19 cellular contexts compared by ENCODE assay signal in the genomic region with DNA sequence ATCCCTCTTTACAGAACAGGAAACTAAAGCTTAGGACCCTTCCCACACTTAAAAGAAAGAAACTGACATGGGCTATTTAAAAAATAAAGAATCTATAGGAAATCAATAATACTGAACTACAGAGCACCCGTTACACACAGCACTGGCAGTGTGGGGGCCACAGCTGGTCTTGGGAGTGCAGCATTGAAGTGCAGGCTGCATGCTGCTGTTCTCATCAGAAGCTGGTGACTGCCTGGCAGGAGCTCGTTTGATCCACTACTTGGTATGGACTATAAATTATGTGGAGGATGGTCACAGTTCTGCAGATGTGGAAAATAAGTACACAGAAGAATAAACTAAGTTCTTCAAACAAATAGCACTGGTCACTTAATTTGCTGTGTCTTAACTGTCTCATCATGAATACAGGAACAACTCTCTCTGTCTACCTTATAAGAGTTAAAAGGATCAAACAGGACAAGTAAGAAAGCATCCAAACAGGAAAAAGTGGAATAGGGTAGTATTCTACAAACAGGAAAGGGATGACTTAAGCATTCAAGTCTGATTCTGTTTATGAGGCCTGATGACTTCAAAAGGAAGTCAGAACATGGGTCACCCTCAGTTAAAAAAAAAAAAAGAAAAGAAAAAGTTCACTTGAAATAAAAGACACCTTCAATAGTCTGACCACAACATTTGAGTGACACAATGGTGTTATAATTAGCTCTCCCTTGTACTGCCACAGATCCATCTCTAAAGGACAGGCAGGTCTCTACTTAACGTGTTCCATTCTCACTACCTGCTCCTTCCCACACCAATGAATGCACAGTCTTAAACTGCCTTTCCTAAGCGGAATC. TPM values are rescaled to one million over a fixed set of nuclear protein-coding genes. Genes with fewer than 3 reads are reported as not detected.
DNase-seq lines count a peak whose midpoint lies in the region; ATAC-seq, FAIRE-seq and TF ChIP-seq lines count a peak whose summit lies in the region.
"Had no signal": no experiment of that assay in that cellular context is flagged by ENCODE, and none has a peak within 500 bp of the region (broad histone marks: within the 10 kb centered on the region; RNA-seq: fewer than 3 reads in every experiment).

No MANE protein-coding gene starts in this region.

- no peak overlapping the region for H3K4me3 ChIP-seq in IMR-90 (ENCODE audit: insufficient read depth, low read depth, low read length)
- no peak overlapping the region for H3K4me3 ChIP-seq in endothelial cell of umbilical vein (replicated peaks in 1 of 3; ENCODE audit: insufficient read depth in 1 of 3, low read depth in 1 of 3, low read length in 3 of 3)
- H3K4me3 ChIP-seq in transverse colon, result no peak overlapping the region
- H3K4me3 ChIP-seq in mucosa of descending colon, result no peak overlapping the region
- H3K4me3 ChIP-seq: hepatocyte had no signal

- H3K27me3 ChIP-seq in IMR-90 (ENCODE audit: control insufficient read depth, insufficient read depth, low read length) (no peaks in the 10 kb centered on the region), endothelial cell of umbilical vein (ENCODE audit: control insufficient read depth in 2 of 2, insufficient read depth in 2 of 2, low read length in 2 of 2) (no peaks in the 10 kb centered on the region), transverse colon (no peaks in the 10 kb centered on the region)
- H3K27me3 ChIP-seq: hepatocyte had no signal

- H3K9me3 ChIP-seq in IMR-90 (ENCODE audit: control insufficient read depth, insufficient read depth, low read length) (no peaks in the 10 kb centered on the region), endothelial cell of umbilical vein (replicated peaks; ENCODE audit: control insufficient read depth, insufficient read depth, low read length) (no peaks in the 10 kb centered on the region), transverse colon (no peaks in the 10 kb centered on the region), mucosa of descending colon (no peaks in the 10 kb centered on the region)

- H2BK20ac ChIP-seq in IMR-90 (ENCODE audit: low read depth, low read length), result no peak overlapping the region

- no peak overlapping the region for H4K8ac ChIP-seq in IMR-90 (ENCODE audit: low read depth in 2 of 2, low read length in 2 of 2)

- peak overlapping the region; percentile 6; the same call in 1 of the 2 replicates for H2AK5ac ChIP-seq in IMR-90 (ENCODE audit: low read depth, low read length)

- H4K5ac ChIP-seq in IMR-90 (ENCODE audit: low read depth, low read length), result no peak overlapping the region

- no peak overlapping the region for H2BK120ac ChIP-seq in IMR-90 (ENCODE audit: low read depth, low read length)

- H3K36me3 ChIP-seq in IMR-90 (ENCODE audit: control insufficient read depth, insufficient read depth, low read length) (no peaks in the 10 kb centered on the region), endothelial cell of umbilical vein (ENCODE audit: control insufficient read depth in 2 of 2, extremely low read depth in 1 of 2, insufficient read depth in 2 of 2, low read length in 2 of 2) (no peaks in the 10 kb centered on the region), transverse colon (no peaks in the 10 kb centered on the region), mucosa of descending colon (ENCODE audit: low read depth) (no peaks in the 10 kb centered on the region)

- H4K20me1 ChIP-seq in IMR-90 (ENCODE audit: insufficient read depth, low read length) (no peaks in the 10 kb centered on the region), endothelial cell of umbilical vein (replicated peaks; ENCODE audit: control insufficient read depth, extremely low read depth, insufficient read depth, low read length) (no peaks in the 10 kb centered on the region)

- H3K9me1 ChIP-seq in IMR-90 (ENCODE audit: insufficient read depth, low read length) (peaks cover 15% of the 10 kb centered on the region; the same call in 1 of the 2 replicates), endothelial cell of umbilical vein (replicated peaks; ENCODE audit: control insufficient read depth, extremely low read depth, insufficient read depth, low read length) (no peaks in the 10 kb centered on the region)

- peaks cover 100% of the 10 kb centered on the region for H3K79me2 ChIP-seq in endothelial cell of umbilical vein (ENCODE audit: control insufficient read depth, insufficient read depth, low read length)

- H3K14ac ChIP-seq in IMR-90 (replicated peaks; ENCODE audit: low read depth, low read length), result no peak overlapping the region

- TF ChIP-seq POLR2A in IMR-90 (IDR thresholded peaks at IDR 0.05; ENCODE audit: low read depth, low read length) (no peak), endothelial cell of umbilical vein (IDR thresholded peaks at IDR 0.05; ENCODE audit: low read depth, low read length) (peak; percentile 61), transverse colon (IDR thresholded peaks at IDR 0.05) (no peak)

- DNase-seq in Ammon's horn (ENCODE audit: low spot score) (peak; percentile 54), IMR-90 (no peak), endothelial cell of umbilical vein (ENCODE audit: low read depth, low spot score) (peak; percentile 79), neural crest cell (ENCODE audit: low read depth, low spot score) (no peak), transverse colon (no peak), NCI-H128 (lab: John Stamatoyannopoulos, UW; ENCODE audit: unreplicated experiment) (no peak), mucosa of descending colon (no peak)
- DNase-seq: activated gamma-delta T cell treated with Interleukin-2 at 50 U/mL for 16 hours; DMS53; islet precursor cell; mesendoderm; natural killer cell; NCI-H1092 treated with DMSO at 0.1 percent for 48 hours; NCI-H510A; stimulated activated CD4-positive, alpha-beta T cell treated with anti-CD3 and anti-CD28 coated beads, Interleukin-4, amount 100 ng/mL, for 24 hours had no signal

- H3K4me1 Mint-ChIP-seq in neural crest cell, result peaks cover 47% of the 10 kb centered on the region
- H3K4me1 Mint-ChIP-seq: natural killer cell had no signal

- no peak for TF ChIP-seq RAD21 in IMR-90 (IDR thresholded peaks at IDR 0.05; ENCODE audit: low read length)

- intact Hi-C loops in IMR-90 (cut with micrococcal nuclease) (no loop called here), endothelial cell of umbilical vein (cut with micrococcal nuclease) (no loop called here), transverse colon (cut with DNase I; ENCODE audit: low total_unique reads) (no loop called here), mucosa of descending colon (cut with DNase I, micrococcal nuclease) (no loop called here)

- in situ Hi-C loops in IMR-90 (cut with MboI; ENCODE audit: low sequenced_read_pairs), result no loop called here
- in situ Hi-C loops in transverse colon (cut with MboI; ENCODE audit: low pct_ligation_motif_present in 1 of 4, low pct_unique_long_range_greater_than_20kb in 1 of 4, low sequenced_read_pairs in 3 of 4), result no loop called here

- FAIRE-seq in endothelial cell of umbilical vein (lab: Jason Lieb, UNC), result peak; percentile 79

- H4K91ac ChIP-seq in IMR-90 (ENCODE audit: insufficient read depth, low read depth, low read length), result no peak overlapping the region

- POLR2A ChIA-PET in IMR-90 (lab: Charles Lee; ENCODE audit: unreplicated experiment), result interaction anchor here (0.6 kb wide), 1 partner anchor 175 kb away, joined by 3 read pairs; no protein-coding TSS in a partner anchor
- POLR2A ChIA-PET in endothelial cell of umbilical vein (lab: Charles Lee), result interaction anchor here (1.0 kb wide), 1 partner anchor 8 kb away, joined by 4 read pairs; no protein-coding TSS in a partner anchor

- no peaks in the 10 kb centered on the region for H3K27me3 Mint-ChIP-seq in neural crest cell (ENCODE audit: low read depth)

- peaks cover 14 to 29% of the 10 kb centered on the region in 2 experiments for H3K79me1 ChIP-seq in IMR-90 (ENCODE audit: low read depth in 1 of 2, low read length in 2 of 2)

- no peak overlapping the region for H3K27ac ChIP-seq in IMR-90 (ENCODE audit: insufficient read depth, low read length)
- peak overlapping the region; percentile 70 for H3K27ac ChIP-seq in endothelial cell of umbilical vein (ENCODE audit: insufficient read depth, low read depth, low read length)
- H3K27ac ChIP-seq in transverse colon, result no peak overlapping the region
- H3K27ac ChIP-seq: hepatocyte had no signal

- BruUV-seq in IMR-90 (replicated peaks; lab: Mats Ljungman, UMichigan) (no TSS peak), endothelial cell of umbilical vein (replicated peaks; lab: Mats Ljungman, UMichigan) (TSS peak; percentile 68)

- H3K4me1 ChIP-seq in IMR-90 (ENCODE audit: control insufficient read depth, insufficient read depth, low read length), result peaks cover 2% of the 10 kb centered on the region; the same call in 1 of the 2 replicates
- peaks cover 76% of the 10 kb centered on the region for H3K4me1 ChIP-seq in endothelial cell of umbilical vein (ENCODE audit: control insufficient read depth, extremely low read depth, insufficient read depth, low read length)
- peaks cover 0 to 7% (median 0%) of the 10 kb centered on the region in 4 donors for H3K4me1 ChIP-seq in transverse colon
- no peaks in the 10 kb centered on the region for H3K4me1 ChIP-seq in mucosa of descending colon (ENCODE audit: low read depth)

- no peaks in the 10 kb centered on the region for H3K36me3 Mint-ChIP-seq in neural crest cell (ENCODE audit: low read depth)
- H3K36me3 Mint-ChIP-seq: natural killer cell had no signal

- no peak overlapping the region for H3K4me3 Mint-ChIP-seq in neural crest cell
- H3K4me3 Mint-ChIP-seq: natural killer cell; T-helper 1 cell treated with Interleukin-12 subunit alpha and Interleukin-12 subunit beta and Interleukin-4 antibody, amounts not matched to agents 30 μg/mL and 1 μg/mL, for 36 hours had no signal

- H3K23ac ChIP-seq in IMR-90 (ENCODE audit: low read depth, low read length), result no peak overlapping the region

- ATAC-seq in IMR-90 (ENCODE audit: low read depth) (peak; percentile 40), GM19452 (IDR thresholded peaks at IDR 0.05; ENCODE audit: unreplicated experiment) (no peak), mucosa of descending colon (no peak)
- ATAC-seq: natural killer cell had no signal

- TF ChIP-seq CTCF in IMR-90 (conservative IDR thresholded peaks at IDR 0.05; ENCODE audit: low read depth, low read length), result no peak
- no peak for TF ChIP-seq CTCF in endothelial cell of umbilical vein (IDR thresholded peaks at IDR 0.05; ENCODE audit: extremely low read depth in 1 of 2, insufficient read depth in 1 of 2, low read depth in 1 of 2, low read length in 2 of 2)
- no peak for TF ChIP-seq CTCF in neural crest cell (conservative IDR thresholded peaks at IDR 0.05)
- TF ChIP-seq CTCF in transverse colon (IDR thresholded peaks at IDR 0.05), result no peak
- no peak for TF ChIP-seq CTCF in mucosa of descending colon (IDR thresholded peaks at IDR 0.05)

- no peak overlapping the region for H2AK9ac ChIP-seq in IMR-90 (replicated peaks; ENCODE audit: low read depth, low read length, poor library complexity)

- no peak overlapping the region for H2BK5ac ChIP-seq in IMR-90 (ENCODE audit: low read depth, low read length, poor library complexity, severe bottlenecking)

- H3K9me3 Mint-ChIP-seq in neural crest cell, result no peaks in the 10 kb centered on the region
- H3K9me3 Mint-ChIP-seq: natural killer cell; T-helper 1 cell treated with Interleukin-12 subunit alpha and Interleukin-12 subunit beta and Interleukin-4 antibody, amounts not matched to agents 30 μg/mL and 1 μg/mL, for 36 hours had no signal

- H3K4ac ChIP-seq in IMR-90 (ENCODE audit: low read depth, low read length), result no peak overlapping the region

- H3K18ac ChIP-seq in IMR-90 (ENCODE audit: low read depth, low read length), result no peak overlapping the region

- no peak overlapping the region for H3K4me2 ChIP-seq in IMR-90 (ENCODE audit: low read depth, low read length)
- peak overlapping the region; percentile 19 for H3K4me2 ChIP-seq in endothelial cell of umbilical vein (ENCODE audit: insufficient read depth, low read length)
- H3K4me2 ChIP-seq: hepatocyte had no signal

- 57% methylated on average over 1 of the region's 4 CpGs; no CpG with 5 or more reads in 1 of the 2 experiments for WGBS in IMR-90 (ENCODE audit: extremely low coverage in 2 of 2, insufficient read length in 1 of 2), 2 experiments
- WGBS in transverse colon (ENCODE audit: low coverage in 1 of 2), 2 donors, result 65 to 85% methylated on average over 2 to 4 of the region's 4 CpGs

- CTCF ChIA-PET in IMR-90 (lab: Yijun Ruan, JAX), result no interaction called here
- CTCF ChIA-PET in endothelial cell of umbilical vein (lab: Charles Lee), result interaction anchor here (0.7 to 1.8 kb wide), 2 partner anchors 15 to 17 kb away, joined by 3 to 5 read pairs; no protein-coding TSS in a partner anchor

- no peak for TF ChIP-seq EP300 in transverse colon (IDR thresholded peaks at IDR 0.05; ENCODE audit: low read depth)

- peak overlapping the region; percentile 30 for H3K27ac Mint-ChIP-seq in neural crest cell (ENCODE audit: unreplicated experiment)
- H3K27ac Mint-ChIP-seq: natural killer cell; progenitor cell of endocrine pancreas; T-helper 1 cell treated with Interleukin-12 subunit alpha and Interleukin-12 subunit beta and Interleukin-4 antibody, amounts not matched to agents 30 μg/mL and 1 μg/mL, for 36 hours had no signal

- no peak overlapping the region for H2BK15ac ChIP-seq in IMR-90 (ENCODE audit: low read depth, low read length)

- H3K56ac ChIP-seq in IMR-90 (ENCODE audit: extremely low read depth, insufficient read depth, low read length), result no peak overlapping the region

- H2AFZ ChIP-seq in IMR-90 (replicated peaks; ENCODE audit: low read length, poor library complexity) (no peak overlapping the region), endothelial cell of umbilical vein (ENCODE audit: low read depth, low read length) (no peak overlapping the region)
- H2AFZ ChIP-seq: hepatocyte had no signal

- dilution Hi-C loops in IMR-90 (cut with HindIII; ENCODE audit: low sequenced_read_pairs, unreplicated experiment) (no loop called here), endothelial cell of umbilical vein (cut with MboI; ENCODE audit: extremely low pct_ligation_motif_present, low sequenced_read_pairs) (no loop called here)

- H3K9ac ChIP-seq in IMR-90 (ENCODE audit: low read depth, low read length) (no peak overlapping the region), endothelial cell of umbilical vein (replicated peaks; ENCODE audit: extremely low read depth, insufficient read depth, low read length) (peak overlapping the region; percentile 16)

RNA-seq across cellular contexts. Expression of a gene that starts 21.0 kb away (rescaled TPM):
- 12.2 and 14.2 TPM in 2 replicates for total RNA-seq in IMR-90 (2012; rRNA removed)
- polyA plus RNA-seq in IMR-90 (2012; rRNA removed), result 4.2 and 4.4 TPM in 2 replicates
- polyA plus RNA-seq in IMR-90 (2012; cell fraction: cytosol; rRNA removed), result 1.8 and 2.3 TPM in 2 replicates
- polyA plus RNA-seq in IMR-90 (2012; cell fraction: nucleus; rRNA removed; ENCODE audit: low replicate concordance), result 7.2 and 10.9 TPM in 2 replicates
- 164 TPM in 2 replicates for total RNA-seq in endothelial cell of umbilical vein
- 37.5 and 47.4 TPM in 2 replicates for polyA plus RNA-seq in endothelial cell of umbilical vein
- polyA plus RNA-seq in endothelial cell of umbilical vein (2011; cell fraction: cytosol; rRNA removed), result 37.7 and 38.6 TPM in 2 replicates
- polyA plus RNA-seq in endothelial cell of umbilical vein (2011; cell fraction: nucleus; rRNA removed), result 168 and 178 TPM in 2 replicates
- 69.2 and 79.1 TPM in 2 replicates for polyA plus RNA-seq in endothelial cell of umbilical vein (2012)
- 246 and 289 TPM in 2 replicates for polyA minus RNA-seq in endothelial cell of umbilical vein
- polyA minus RNA-seq in endothelial cell of umbilical vein (2011; cell fraction: cytosol; rRNA and poly(A)+ RNA removed), result 1.7 TPM
- 603 and 865 TPM in 2 replicates for polyA minus RNA-seq in endothelial cell of umbilical vein (2011; cell fraction: nucleus; rRNA and poly(A)+ RNA removed)
- 14.1 and 15.3 TPM in 2 replicates for total RNA-seq in neural crest cell
- total RNA-seq in transverse colon, result 10 to 100 TPM; 12.7 to 28.4 (median 19.5) TPM
- 10 to 100 TPM in 2 of 3 donors, 1 to 10 TPM in 1; 9.2 to 18.4 (median 12.7) TPM for total RNA-seq in mucosa of descending colon

RNA-seq across cellular contexts. Expression of a gene that starts 21.3 kb away (rescaled TPM):
- 21.3 and 45.0 TPM in 2 replicates for total RNA-seq in IMR-90 (2012; rRNA removed)
- 6.0 and 7.3 TPM in 2 replicates for polyA plus RNA-seq in IMR-90 (2012; rRNA removed)
- 2.5 and 3.2 TPM in 2 replicates for polyA plus RNA-seq in IMR-90 (2012; cell fraction: cytosol; rRNA removed)
- polyA plus RNA-seq in IMR-90 (2012; cell fraction: nucleus; rRNA removed; ENCODE audit: low replicate concordance), result 0.51 and 4.0 TPM in 2 replicates
- 19.0 and 22.6 TPM in 2 replicates for total RNA-seq in endothelial cell of umbilical vein
- 4.6 and 7.8 TPM in 2 replicates for polyA plus RNA-seq in endothelial cell of umbilical vein
- 11.9 and 13.0 TPM in 2 replicates for polyA plus RNA-seq in endothelial cell of umbilical vein (2011; cell fraction: cytosol; rRNA removed)
- polyA plus RNA-seq in endothelial cell of umbilical vein (2011; cell fraction: nucleus; rRNA removed), result 6.8 and 7.8 TPM in 2 replicates
- polyA plus RNA-seq in endothelial cell of umbilical vein (2012), result 19.8 and 22.3 TPM in 2 replicates
- polyA minus RNA-seq in endothelial cell of umbilical vein, result 8.4 and 11.6 TPM in 2 replicates
- polyA minus RNA-seq in endothelial cell of umbilical vein (2011; cell fraction: cytosol; rRNA and poly(A)+ RNA removed), result 10.2 TPM
- 15.1 and 21.9 TPM in 2 replicates for polyA minus RNA-seq in endothelial cell of umbilical vein (2011; cell fraction: nucleus; rRNA and poly(A)+ RNA removed)
- 20.2 and 20.9 TPM in 2 replicates for total RNA-seq in neural crest cell
- 10 to 100 TPM in 3 of 4 donors, 1 to 10 TPM in 1; 2.2 to 27.6 (median 24.1) TPM for total RNA-seq in transverse colon
- 10 to 100 TPM; 16.8 to 26.9 (median 22.0) TPM for total RNA-seq in mucosa of descending colon

Comparison
In these comparisons a context has a peak if more than half of its experiments do, and no peak if none do; other contexts are left out.
1. DNase-seq: peak in Ammon's horn (single experiment) and endothelial cell of umbilical vein (single experiment); none in IMR-90 (single experiment), neural crest cell (single experiment), transverse colon (single experiment), NCI-H128 (single experiment) and mucosa of descending colon (0 of 3).